ENCODE assay signal across 23 cellular contexts in genomic region chrX:114675365-114675764, GRCh38.
DNase-seq lines count a peak whose midpoint lies in the region; ATAC-seq and TF ChIP-seq lines count a peak whose summit lies in the region.
"Had no signal": no experiment of that assay in that cellular context is flagged by ENCODE, and none has a peak within 500 bp of the region (broad histone marks: within the 10 kb centered on the region; RNA-seq: fewer than 3 reads in every experiment).

No MANE protein-coding gene starts in this region.

- ATAC-seq in GM18867 (IDR thresholded peaks at IDR 0.05; ENCODE audit: unreplicated experiment) = no peak
- ATAC-seq in HG03378 (IDR thresholded peaks at IDR 0.05; ENCODE audit: unreplicated experiment) = no peak
- ATAC-seq: activated CD4-positive, CD25-positive, alpha-beta regulatory T cell treated with anti-CD3 and anti-CD28 coated beads, Interleukin-2, amount 50 U/mL, for 24 hours; activated T-cell treated with anti-CD3 and anti-CD28 coated beads, Interleukin-2, amount 50 U/mL, for 4 hours; effector memory CD8-positive, alpha-beta T cell; right cardiac atrium had no signal

- H3K4me3 ChIP-seq in AG10803 (ENCODE audit: low read length) (no peak overlapping the region), choroid plexus epithelial cell (ENCODE audit: low read depth, low read length) (no peak overlapping the region), spleen (no peak overlapping the region)
- H3K4me3 ChIP-seq: hepatocyte, vagina had no signal

- no peaks in the 10 kb centered on the region for H3K27me3 ChIP-seq in spleen (replicated peaks in 1 of 7)
- H3K27me3 ChIP-seq: hepatocyte, neutrophil, vagina had no signal

- H3K9me3 ChIP-seq in spleen = no peaks in the 10 kb centered on the region
- H3K9me3 ChIP-seq: neutrophil, vagina had no signal

- H3K36me3 ChIP-seq in spleen = no peaks in the 10 kb centered on the region
- H3K36me3 ChIP-seq: neutrophil, vagina had no signal

- no peak for TF ChIP-seq POLR2A in spleen (IDR thresholded peaks at IDR 0.05)

- no peak for TF ChIP-seq CTCF in AG10803 (conservative IDR thresholded peaks at IDR 0.05; ENCODE audit: low read length)
- TF ChIP-seq CTCF in choroid plexus epithelial cell (conservative IDR thresholded peaks at IDR 0.05; ENCODE audit: low read depth, low read length) = no peak
- no peak for TF ChIP-seq CTCF in spleen (IDR thresholded peaks at IDR 0.05 in 8 of 11, conservative IDR thresholded peaks at IDR 0.05 in 3 of 11)

- intact Hi-C loops in spleen (cut with DNase I; ENCODE audit: low total_unique reads) = no loop called here

- peak; percentile 83 for DNase-seq in AG10803 (ENCODE audit: low read depth)
- DNase-seq in HS-27A (ENCODE audit: low read depth) = peak; percentile 56
- DNase-seq in choroid plexus epithelial cell (ENCODE audit: low read depth) = peak; percentile 21
- peak; percentile 18 for DNase-seq in non-pigmented ciliary epithelial cell (ENCODE audit: low read depth)
- no peak for DNase-seq in spleen
- no peak for DNase-seq in NCI-H1694 (lab: John Stamatoyannopoulos, UW)
- DNase-seq: activated naive CD4-positive, alpha-beta T cell treated with anti-CD3 and anti-CD28 coated beads for 36 hours; activated T-cell treated with anti-CD3 and anti-CD28 coated beads, Interleukin-2, amount 50 U/mL, for 4 hours; anterior cingulate cortex; CD8-positive, alpha-beta memory T cell; DMS79; effector memory CD8-positive, alpha-beta T cell; NCI-H1417 treated with DMSO at 0.1 percent for 48 hours; NCI-H524 treated with DMSO at 0.1 percent for 48 hours; right cardiac atrium; stimulated activated CD4-positive, alpha-beta T cell treated with anti-CD3 and anti-CD28 coated beads, Interleukin-15, amount 100 ng/mL, for 24 hours; substantia nigra had no signal

- no peak overlapping the region for H3K27ac ChIP-seq in spleen
- H3K27ac ChIP-seq: hepatocyte, neutrophil, vagina had no signal

- H3K4me1 ChIP-seq in spleen = no peaks in the 10 kb centered on the region
- H3K4me1 ChIP-seq: vagina had no signal

- 77 to 93% (median 88%) methylated on average over 2 of the region's 2 CpGs for WGBS in spleen, 5 donors

Comparison
In these comparisons a context has a peak if more than half of its experiments do, and no peak if none do; other contexts are left out.
1. DNase-seq: peak in AG10803 (single experiment), HS-27A (single experiment), choroid plexus epithelial cell (single experiment) and non-pigmented ciliary epithelial cell (single experiment); none in spleen (single experiment) and NCI-H1694 (single experiment).